20 cellular contexts compared by ENCODE assay signal in genomic region chr10:99698504-99699080, GRCh38. TPM values are rescaled to one million over a fixed set of nuclear protein-coding genes. Genes with fewer than 3 reads are reported as not detected.
DNase-seq lines count a peak whose midpoint lies in the region; ATAC-seq, FAIRE-seq and TF ChIP-seq lines count a peak whose summit lies in the region.
"Had no signal": no experiment of that assay in that cellular context is flagged by ENCODE, and none has a peak within 500 bp of the region (broad histone marks: within the 10 kb centered on the region; RNA-seq: fewer than 3 reads in every experiment).

No MANE protein-coding gene starts in this region.

- H3K4me3 ChIP-seq in OCI-LY1 (ENCODE audit: low read depth, low read length, poor library complexity, severe bottlenecking) (no peak overlapping the region), endothelial cell of umbilical vein (replicated peaks in 1 of 3; ENCODE audit: insufficient read depth in 1 of 3, low read depth in 1 of 3, low read length in 3 of 3) (no peak overlapping the region)
- H3K4me3 ChIP-seq: A549, mucosa of descending colon, ovary, suprapubic skin had no signal

- H3K4me1 ChIP-seq in OCI-LY1 (ENCODE audit: insufficient read depth, low read length, severe bottlenecking) (no peaks in the 10 kb centered on the region), endothelial cell of umbilical vein (ENCODE audit: control insufficient read depth, extremely low read depth, insufficient read depth, low read length) (no peaks in the 10 kb centered on the region)
- H3K4me1 ChIP-seq: A549, suprapubic skin had no signal

- peak; percentile 10 for DNase-seq in activated CD4-positive, alpha-beta T cell treated with anti-CD3 and anti-CD28 coated beads for 36 hours
- no peak for DNase-seq in activated CD4-positive, alpha-beta T cell treated with anti-CD3 and anti-CD28 coated beads, Interleukin-2, amount 50 U/mL, for 1 hour
- DNase-seq in endothelial cell of umbilical vein (ENCODE audit: low read depth, low spot score) (peak; percentile 7), progenitor cell of endocrine pancreas (ENCODE audit: low spot score, unreplicated experiment) (no peak), H54 (ENCODE audit: insufficient read length, low spot score) (no peak)
- DNase-seq: activated CD8-positive, alpha-beta memory T cell treated with anti-CD3 and anti-CD28 coated beads for 24 hours; activated effector memory CD4-positive, alpha-beta T cell treated with anti-CD3 and anti-CD28 coated beads, Interleukin-2, amount 50 U/mL, for 16 hours; effector memory CD4-positive, alpha-beta T cell; kidney glomerular epithelial cell; mucosa of descending colon; NCI-H1436; NCI-H526; ovary; Right ventricle myocardium superior had no signal

- H3K79me2 ChIP-seq in OCI-LY1 (ENCODE audit: insufficient read depth, low read length): no peaks in the 10 kb centered on the region
- H3K79me2 ChIP-seq in endothelial cell of umbilical vein (ENCODE audit: control insufficient read depth, insufficient read depth, low read length): no peaks in the 10 kb centered on the region

- ATAC-seq in activated CD4-positive, alpha-beta T cell treated with anti-CD3 and anti-CD28 coated beads for 36 hours: no peak
- ATAC-seq in HG03135 (IDR thresholded peaks at IDR 0.05; ENCODE audit: unreplicated experiment): no peak
- no peak for ATAC-seq in HG02623 (IDR thresholded peaks at IDR 0.05; ENCODE audit: unreplicated experiment)
- ATAC-seq: mucosa of descending colon had no signal

- H3F3A ChIP-seq in OCI-LY1 (ENCODE audit: insufficient read depth, low read length): no peaks in the 10 kb centered on the region

- H3K4me1 Mint-ChIP-seq in activated CD4-positive, alpha-beta T cell treated with anti-CD3 and anti-CD28 coated beads for 36 hours: no peaks in the 10 kb centered on the region
- H3K4me1 Mint-ChIP-seq in progenitor cell of endocrine pancreas (ENCODE audit: low read depth): no peaks in the 10 kb centered on the region
- H3K4me1 Mint-ChIP-seq: IgD-negative memory B cell had no signal

- H3K27ac ChIP-seq in OCI-LY1 (ENCODE audit: low read depth, low read length, poor library complexity, severe bottlenecking) (no peak overlapping the region), endothelial cell of umbilical vein (ENCODE audit: insufficient read depth, low read depth, low read length) (no peak overlapping the region)
- H3K27ac ChIP-seq: A549, ovary, suprapubic skin had no signal

- no peak overlapping the region for H3K4me3 Mint-ChIP-seq in activated CD4-positive, alpha-beta T cell treated with anti-CD3 and anti-CD28 coated beads for 36 hours
- H3K4me3 Mint-ChIP-seq in progenitor cell of endocrine pancreas (ENCODE audit: low read depth): no peak overlapping the region
- H3K4me3 Mint-ChIP-seq: IgD-negative memory B cell had no signal

- H3K4me2 ChIP-seq in OCI-LY1 (ENCODE audit: low read length) (no peak overlapping the region), endothelial cell of umbilical vein (ENCODE audit: insufficient read depth, low read length) (no peak overlapping the region)
- H3K4me2 ChIP-seq: A549 had no signal

- no peaks in the 10 kb centered on the region for H3K9me2 ChIP-seq in OCI-LY1 (ENCODE audit: low read depth, low read length)

- no peaks in the 10 kb centered on the region for H3K36me3 ChIP-seq in OCI-LY1 (ENCODE audit: insufficient read depth, low read length)
- H3K36me3 ChIP-seq in endothelial cell of umbilical vein (ENCODE audit: control insufficient read depth in 2 of 2, extremely low read depth in 1 of 2, insufficient read depth in 2 of 2, low read length in 2 of 2): peaks cover 15 to 26% of the 10 kb centered on the region in 2 experiments
- H3K36me3 ChIP-seq: ovary had no signal

- no TSS peak for BruUV-seq in endothelial cell of umbilical vein (replicated peaks; lab: Mats Ljungman, UMichigan)

- H3K27ac Mint-ChIP-seq in activated CD4-positive, alpha-beta T cell treated with anti-CD3 and anti-CD28 coated beads for 36 hours: no peak overlapping the region
- no peak overlapping the region for H3K27ac Mint-ChIP-seq in progenitor cell of endocrine pancreas
- H3K27ac Mint-ChIP-seq: IgD-negative memory B cell had no signal

- peaks cover 27% of the 10 kb centered on the region for H3K36me3 Mint-ChIP-seq in activated CD4-positive, alpha-beta T cell treated with anti-CD3 and anti-CD28 coated beads for 36 hours (ENCODE audit: low read depth)
- peaks cover 29% of the 10 kb centered on the region for H3K36me3 Mint-ChIP-seq in progenitor cell of endocrine pancreas (ENCODE audit: insufficient read depth)

- TF ChIP-seq POLR2A in endothelial cell of umbilical vein (IDR thresholded peaks at IDR 0.05; ENCODE audit: low read depth, low read length): no peak
- no peak for TF ChIP-seq POLR2A in H54 (IDR thresholded peaks at IDR 0.05; ENCODE audit: low read depth, low read length)

- H3K27me3 ChIP-seq in OCI-LY1 (ENCODE audit: insufficient read depth, low read length) (no peaks in the 10 kb centered on the region), endothelial cell of umbilical vein (ENCODE audit: control insufficient read depth in 2 of 2, insufficient read depth in 2 of 2, low read length in 2 of 2) (no peaks in the 10 kb centered on the region)
- H3K27me3 ChIP-seq: ovary, suprapubic skin had no signal

- no peaks in the 10 kb centered on the region for H3K9me3 ChIP-seq in OCI-LY1 (ENCODE audit: low read length)
- H3K9me3 ChIP-seq in endothelial cell of umbilical vein (replicated peaks; ENCODE audit: control insufficient read depth, insufficient read depth, low read length): no peaks in the 10 kb centered on the region
- H3K9me3 ChIP-seq: A549, mucosa of descending colon, ovary, suprapubic skin had no signal

- no peaks in the 10 kb centered on the region for H3K9me3 Mint-ChIP-seq in activated CD4-positive, alpha-beta T cell treated with anti-CD3 and anti-CD28 coated beads for 36 hours (ENCODE audit: low read depth)
- no peaks in the 10 kb centered on the region for H3K9me3 Mint-ChIP-seq in progenitor cell of endocrine pancreas (ENCODE audit: low read depth)
- H3K9me3 Mint-ChIP-seq: IgD-negative memory B cell had no signal

- dilution Hi-C loops in endothelial cell of umbilical vein (cut with MboI; ENCODE audit: extremely low pct_ligation_motif_present, low sequenced_read_pairs): no loop called here

- H3K9ac ChIP-seq in OCI-LY1 (ENCODE audit: low read length): no peak overlapping the region
- no peak overlapping the region for H3K9ac ChIP-seq in endothelial cell of umbilical vein (replicated peaks; ENCODE audit: extremely low read depth, insufficient read depth, low read length)

- H3K9me1 ChIP-seq in endothelial cell of umbilical vein (replicated peaks; ENCODE audit: control insufficient read depth, extremely low read depth, insufficient read depth, low read length): no peaks in the 10 kb centered on the region

- H4K20me1 ChIP-seq in OCI-LY1 (ENCODE audit: insufficient read depth, low read length) (no peaks in the 10 kb centered on the region), endothelial cell of umbilical vein (replicated peaks; ENCODE audit: control insufficient read depth, extremely low read depth, insufficient read depth, low read length) (no peaks in the 10 kb centered on the region)

- no peak overlapping the region for H2AFZ ChIP-seq in OCI-LY1 (ENCODE audit: low read length)
- H2AFZ ChIP-seq in endothelial cell of umbilical vein (ENCODE audit: low read depth, low read length): no peak overlapping the region

- intact Hi-C loops in activated CD4-positive, alpha-beta T cell treated with anti-CD3 and anti-CD28 coated beads for 36 hours (cut with DNase I, micrococcal nuclease): no loop called here
- intact Hi-C loops in endothelial cell of umbilical vein (cut with micrococcal nuclease): loop anchor here (1.0 kb wide), 1 partner anchor 68 kb away; no protein-coding TSS in a partner anchor

- CTCF ChIA-PET in activated CD4-positive, alpha-beta T cell treated with anti-CD3 and anti-CD28 coated beads for 36 hours (lab: Charles Lee): no interaction called here
- CTCF ChIA-PET in endothelial cell of umbilical vein (lab: Charles Lee): no interaction called here

- 0 out of 2 replicates have a peak, but pooled peaks have one; percentile 14 for TF ChIP-seq CTCF in OCI-LY1 (IDR thresholded peaks at IDR 0.05; ENCODE audit: low read length)
- peak; percentile 11 to 27 for TF ChIP-seq CTCF in endothelial cell of umbilical vein (IDR thresholded peaks at IDR 0.05; ENCODE audit: extremely low read depth in 1 of 2, insufficient read depth in 1 of 2, low read depth in 1 of 2, low read length in 2 of 2)
- TF ChIP-seq CTCF in progenitor cell of endocrine pancreas (IDR thresholded peaks at IDR 0.05; ENCODE audit: unreplicated experiment): peak; percentile 17

- H3K27me3 Mint-ChIP-seq in activated CD4-positive, alpha-beta T cell treated with anti-CD3 and anti-CD28 coated beads for 36 hours: no peaks in the 10 kb centered on the region
- H3K27me3 Mint-ChIP-seq in progenitor cell of endocrine pancreas: no peaks in the 10 kb centered on the region
- H3K27me3 Mint-ChIP-seq: IgD-negative memory B cell had no signal

- POLR2A ChIA-PET in activated CD4-positive, alpha-beta T cell treated with anti-CD3 and anti-CD28 coated beads for 36 hours (lab: Charles Lee): no interaction called here
- POLR2A ChIA-PET in endothelial cell of umbilical vein (lab: Charles Lee): no interaction called here

- FAIRE-seq in endothelial cell of umbilical vein (lab: Jason Lieb, UNC) (no peak), H54 (lab: Jason Lieb, UNC) (no peak)
- FAIRE-seq: A549 had no signal

RNA-seq across cellular contexts. Expression of gene COX15, which starts 33.3 kb away (rescaled TPM):
- 10 to 100 TPM; 28.1 to 35.5 TPM for total RNA-seq in activated CD4-positive, alpha-beta T cell treated with anti-CD3 and anti-CD28 coated beads for 36 hours
- 31.7 and 34.6 TPM in 2 replicates for total RNA-seq in endothelial cell of umbilical vein
- 13.7 and 16.6 TPM in 2 replicates for polyA plus RNA-seq in endothelial cell of umbilical vein
- polyA plus RNA-seq in endothelial cell of umbilical vein (2011; cell fraction: cytosol; rRNA removed): 14.2 and 16.5 TPM in 2 replicates
- polyA plus RNA-seq in endothelial cell of umbilical vein (2011; cell fraction: nucleus; rRNA removed): 21.0 and 24.1 TPM in 2 replicates
- 30.6 and 31.0 TPM in 2 replicates for polyA plus RNA-seq in endothelial cell of umbilical vein (2012)
- polyA minus RNA-seq in endothelial cell of umbilical vein: 16.9 and 21.4 TPM in 2 replicates
- 22.1 TPM for polyA minus RNA-seq in endothelial cell of umbilical vein (2011; cell fraction: cytosol; rRNA and poly(A)+ RNA removed)
- polyA minus RNA-seq in endothelial cell of umbilical vein (2011; cell fraction: nucleus; rRNA and poly(A)+ RNA removed): 6.0 and 11.2 TPM in 2 replicates
- total RNA-seq in progenitor cell of endocrine pancreas: 45.4 and 46.6 TPM in 2 replicates

RNA-seq across cellular contexts. Expression of gene CUTC, which starts 33.4 kb away (rescaled TPM):
- 10 to 100 TPM; 24.6 to 35.8 TPM for total RNA-seq in activated CD4-positive, alpha-beta T cell treated with anti-CD3 and anti-CD28 coated beads for 36 hours
- 17.7 and 20.4 TPM in 2 replicates for total RNA-seq in endothelial cell of umbilical vein
- polyA plus RNA-seq in endothelial cell of umbilical vein: 14.4 and 23.1 TPM in 2 replicates
- 21.8 and 21.9 TPM in 2 replicates for polyA plus RNA-seq in endothelial cell of umbilical vein (2011; cell fraction: cytosol; rRNA removed)
- 18.8 and 27.7 TPM in 2 replicates for polyA plus RNA-seq in endothelial cell of umbilical vein (2011; cell fraction: nucleus; rRNA removed)
- 26.9 and 31.7 TPM in 2 replicates for polyA plus RNA-seq in endothelial cell of umbilical vein (2012)
- 24.7 and 28.3 TPM in 2 replicates for polyA minus RNA-seq in endothelial cell of umbilical vein
- 9.8 TPM for polyA minus RNA-seq in endothelial cell of umbilical vein (2011; cell fraction: cytosol; rRNA and poly(A)+ RNA removed)
- 9.6 and 14.4 TPM in 2 replicates for polyA minus RNA-seq in endothelial cell of umbilical vein (2011; cell fraction: nucleus; rRNA and poly(A)+ RNA removed)
- total RNA-seq in progenitor cell of endocrine pancreas: 11.6 and 13.0 TPM in 2 replicates

RNA-seq across cellular contexts. Expression of gene ENTPD7, which starts 39.3 kb away (rescaled TPM):
- total RNA-seq in activated CD4-positive, alpha-beta T cell treated with anti-CD3 and anti-CD28 coated beads for 36 hours: 1 to 10 TPM; 2.5 to 2.7 TPM
- total RNA-seq in endothelial cell of umbilical vein (18.5 and 20.6 TPM in 2 replicates), progenitor cell of endocrine pancreas (29.1 and 31.2 TPM in 2 replicates)
- 8.8 and 10.1 TPM in 2 replicates for polyA plus RNA-seq in endothelial cell of umbilical vein
- polyA plus RNA-seq in endothelial cell of umbilical vein (2011; cell fraction: cytosol; rRNA removed): 7.7 and 8.0 TPM in 2 replicates
- 7.3 and 8.6 TPM in 2 replicates for polyA plus RNA-seq in endothelial cell of umbilical vein (2011; cell fraction: nucleus; rRNA removed)
- polyA plus RNA-seq in endothelial cell of umbilical vein (2012): 9.7 and 11.6 TPM in 2 replicates
- polyA minus RNA-seq in endothelial cell of umbilical vein: 38.9 and 43.7 TPM in 2 replicates
- polyA minus RNA-seq in endothelial cell of umbilical vein (2011; cell fraction: cytosol; rRNA and poly(A)+ RNA removed): 12.1 TPM
- polyA minus RNA-seq in endothelial cell of umbilical vein (2011; cell fraction: nucleus; rRNA and poly(A)+ RNA removed): 17.4 and 24.7 TPM in 2 replicates

Comparison
In these comparisons a context has a peak if more than half of its experiments do, and no peak if none do; other contexts are left out.
1. DNase-seq: peak in activated CD4-positive, alpha-beta T cell treated with anti-CD3 and anti-CD28 coated beads for 36 hours (single experiment) and endothelial cell of umbilical vein (single experiment); none in activated CD4-positive, alpha-beta T cell treated with anti-CD3 and anti-CD28 coated beads, Interleukin-2, amount 50 U/mL, for 1 hour (single experiment), progenitor cell of endocrine pancreas (single experiment) and H54 (single experiment).
2. Peak in every context shown above with its lines, with median percentiles within 50 percentile points of each other: CTCF ChIP-seq.